In the genomic region with DNA sequence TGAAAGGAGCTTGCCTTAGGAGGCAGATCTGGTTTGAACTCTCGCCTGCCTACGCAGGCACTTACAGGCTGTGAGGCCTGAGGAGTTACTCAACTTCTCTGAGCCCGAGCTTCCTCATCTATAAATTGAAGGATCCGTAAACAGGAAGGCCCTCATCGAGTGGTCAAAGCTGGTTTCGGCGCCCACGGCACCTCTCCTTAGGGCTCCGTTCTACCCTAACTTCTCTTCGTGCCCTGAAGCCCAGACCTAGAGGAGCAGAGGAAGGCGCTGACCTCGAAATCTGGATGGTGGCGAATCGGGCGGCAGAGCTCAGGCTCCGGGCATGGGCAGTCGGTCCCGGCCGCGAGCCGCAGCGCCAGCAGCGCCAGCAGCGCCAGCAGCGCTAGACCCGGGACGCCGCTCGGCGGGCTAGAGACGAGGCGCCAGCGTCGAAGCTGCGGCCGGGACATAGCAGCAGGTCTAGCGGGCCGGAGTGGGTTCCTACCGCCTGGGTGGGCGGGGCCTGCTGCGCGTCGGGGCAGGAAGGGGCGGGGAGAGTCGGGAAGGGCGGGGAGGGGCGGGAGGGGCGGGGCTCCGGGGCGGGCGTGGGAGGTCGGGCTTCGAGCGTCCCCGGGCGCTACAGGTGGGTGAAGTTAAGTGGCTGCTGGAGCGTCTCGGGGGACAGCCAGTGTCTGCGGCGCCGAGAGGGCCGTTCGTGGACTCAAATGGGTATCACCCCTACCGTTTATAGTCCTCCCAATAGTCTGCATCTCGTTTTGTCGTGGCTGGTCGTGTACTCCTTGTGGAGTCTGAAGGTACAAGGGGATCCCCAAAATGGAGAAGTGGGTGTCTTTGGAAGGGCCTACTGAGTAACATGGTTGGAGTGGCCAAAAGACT, we compare ENCODE assay signal across 8 cellular contexts. TPM values are rescaled to one million over a fixed set of nuclear protein-coding genes. Genes with fewer than 3 reads are reported as not detected.
DNase-seq lines count a peak whose midpoint lies in the region; ATAC-seq and TF ChIP-seq lines count a peak whose summit lies in the region.

A gene with protein sequence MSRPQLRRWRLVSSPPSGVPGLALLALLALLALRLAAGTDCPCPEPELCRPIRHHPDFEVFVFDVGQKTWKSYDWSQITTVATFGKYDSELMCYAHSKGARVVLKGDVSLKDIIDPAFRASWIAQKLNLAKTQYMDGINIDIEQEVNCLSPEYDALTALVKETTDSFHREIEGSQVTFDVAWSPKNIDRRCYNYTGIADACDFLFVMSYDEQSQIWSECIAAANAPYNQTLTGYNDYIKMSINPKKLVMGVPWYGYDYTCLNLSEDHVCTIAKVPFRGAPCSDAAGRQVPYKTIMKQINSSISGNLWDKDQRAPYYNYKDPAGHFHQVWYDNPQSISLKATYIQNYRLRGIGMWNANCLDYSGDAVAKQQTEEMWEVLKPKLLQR (minus strand): TSS at position 474 of the 876 bp plus-strand sequence. CDS start 25 bp downstream, at position 449.

- H3K27me3 ChIP-seq in GM06990 (replicated peaks; ENCODE audit: control insufficient read depth, insufficient read depth, low read length) (no peaks in the 10 kb centered on the region), SK-N-SH (ENCODE audit: insufficient read depth) (no peaks in the 10 kb centered on the region)

- H3K79me2 ChIP-seq in SK-N-SH (ENCODE audit: insufficient read depth), result peaks cover 36% of the 10 kb centered on the region

- WGBS in SK-N-SH (ENCODE audit: low lambda C conversion rate), result 2% methylated on average over 16 of the region's 67 CpGs

- no peaks in the 10 kb centered on the region for H3K9me3 ChIP-seq in SK-N-SH

- no peak for TF ChIP-seq RAD21 in SK-N-SH (IDR thresholded peaks at IDR 0.05; ENCODE audit: low read length)

- H3K36me3 Mint-ChIP-seq in activated naive CD4-positive, alpha-beta T cell treated with anti-CD3 and anti-CD28 coated beads, Interleukin-2, amount 50 U/mL, for 72 hours, result peaks cover 30 to 45% of the 10 kb centered on the region in 2 donors

- H3K36me3 ChIP-seq in GM06990 (ENCODE audit: control insufficient read depth, insufficient read depth, low read length), result no peaks in the 10 kb centered on the region; the same call in 1 of the 2 replicates
- peaks cover 13 to 14% of the 10 kb centered on the region in 2 experiments for H3K36me3 ChIP-seq in SK-N-SH (replicated peaks in 1 of 2; ENCODE audit: control insufficient read depth in 1 of 2, insufficient read depth in 2 of 2, low read length in 1 of 2)

- no peak for TF ChIP-seq EP300 in SK-N-SH (IDR thresholded peaks at IDR 0.05; ENCODE audit: borderline replicate concordance in 1 of 2, low read depth in 1 of 2, low read length in 1 of 2)

- peak within 1 kb of the TSS; percentile 84 for H3K4me3 ChIP-seq in GM06990 (replicated peaks; ENCODE audit: low read depth, low read length)
- peak within 1 kb of the TSS; percentile 54 for H3K4me3 ChIP-seq in HFF-Myc (replicated peaks; ENCODE audit: low read depth, low read length)
- H3K4me3 ChIP-seq in SK-N-SH (ENCODE audit: low read depth in 2 of 2, low read length in 1 of 2), result peak within 1 kb of the TSS; percentile 78 to 79

- H3K9ac ChIP-seq in SK-N-SH, result peak within 1 kb of the TSS; percentile 96

- no peaks in the 10 kb centered on the region for H3K9me2 ChIP-seq in SK-N-SH

- H2AFZ ChIP-seq in SK-N-SH (ENCODE audit: low read depth), result peak within 1 kb of the TSS; percentile 95

- TF ChIP-seq CTCF in GM06990 (IDR thresholded peaks at IDR 0.05; ENCODE audit: insufficient read depth, low read length, poor library complexity, severe bottlenecking) (no peak), HFF-Myc (IDR thresholded peaks at IDR 0.05; ENCODE audit: low read depth, low read length, missing control alignments) (no peak), SK-N-SH (IDR thresholded peaks at IDR 0.05) (no peak)

- CTCF ChIA-PET in SK-N-SH (lab: Yijun Ruan, JAX), result interaction anchor here (1.1 to 1.8 kb wide), 3 partner anchors 45 to 180 kb away, joined by 3 to 12 read pairs (median 5); no protein-coding TSS in a partner anchor

- H3K27ac ChIP-seq in SK-N-SH (ENCODE audit: low read depth in 2 of 2, low read length in 1 of 2) (peak within 1 kb of the TSS; percentile 93), temporal lobe (ENCODE audit: low read depth, low read length) (peak within 1 kb of the TSS; percentile 79)

- peaks cover 6 to 14% of the 10 kb centered on the region in 2 experiments; a peak in 3 of 4 replicates for H3K4me1 ChIP-seq in SK-N-SH (ENCODE audit: control insufficient read depth in 1 of 2, insufficient read depth in 2 of 2, low read depth in 1 of 2, low read length in 1 of 2)

- peak; percentile 85 to 87 for ATAC-seq in activated naive CD4-positive, alpha-beta T cell treated with anti-CD3 and anti-CD28 coated beads, Interleukin-2, amount 50 U/mL, for 72 hours

- no peaks in the 10 kb centered on the region for H4K20me1 ChIP-seq in SK-N-SH (ENCODE audit: insufficient read depth)

- peaks cover 0 to 11% of the 10 kb centered on the region in 2 donors for H3K9me3 Mint-ChIP-seq in activated naive CD4-positive, alpha-beta T cell treated with anti-CD3 and anti-CD28 coated beads, Interleukin-2, amount 50 U/mL, for 72 hours

- peak within 1 kb of the TSS; percentile 79 for H3K4me2 ChIP-seq in SK-N-SH

- POLR2A ChIA-PET in SK-N-SH (lab: Yijun Ruan, JAX), result interaction anchor here (0.7 to 1.9 kb wide), 7 partner anchors 8 to 497 kb away, joined by 3 to 12 read pairs (median 4); partner anchors contain the start of genes GNG5 and SPATA1

- DNase-seq in GM06990 (ENCODE audit: extremely low read depth, insufficient read length), result peak; percentile 89
- DNase-seq in HFF-Myc (ENCODE audit: extremely low read depth, low read depth), result peak; percentile 31
- peak; percentile 96 for DNase-seq in MV-4-11 (lab: John Stamatoyannopoulos, UW)
- peak; percentile 99 for DNase-seq in SK-N-SH
- DNase-seq in activated naive CD4-positive, alpha-beta T cell treated with anti-CD3 and anti-CD28 coated beads, Interleukin-2, amount 50 U/mL, for 72 hours (ENCODE audit: low spot score in 2 of 2), result peak; percentile 82 to 84
- DNase-seq in glomerular endothelial cell (ENCODE audit: extremely low read depth, low read depth, low spot score), result peak; percentile 27
- DNase-seq in occipital lobe (lab: John Stamatoyannopoulos, UW), result peak; percentile 83

- H3K27ac Mint-ChIP-seq in activated naive CD4-positive, alpha-beta T cell treated with anti-CD3 and anti-CD28 coated beads, Interleukin-2, amount 50 U/mL, for 72 hours, result peak within 1 kb of the TSS; percentile 100

- no peaks in the 10 kb centered on the region for H3F3A ChIP-seq in SK-N-SH (replicated peaks; ENCODE audit: insufficient read depth)

TF ChIP-seq in SK-N-SH, 30 proteins besides CTCF, POLR2A, EP300 and RAD21:
- TF ChIP-seq TAF1 (IDR thresholded peaks at IDR 0.05; ENCODE audit: borderline replicate concordance, low read depth, low read length) (peak; percentile 80; the same call in 1 of the 2 replicates), NRF1 (IDR thresholded peaks at IDR 0.05; ENCODE audit: low read depth, low read length) (0 out of 2 replicates have a peak, but pooled peaks have one; percentile 22), POLR2AphosphoS5 (IDR thresholded peaks at IDR 0.05; ENCODE audit: low read depth, low read length) (peak; percentile 85), JUND (IDR thresholded peaks at IDR 0.05) (no peak), MEF2A (IDR thresholded peaks at IDR 0.05; ENCODE audit: borderline replicate concordance, low read depth) (no peak), RFX5 (IDR thresholded peaks at IDR 0.05; ENCODE audit: low read length) (no peak), MAX (IDR thresholded peaks at IDR 0.05; ENCODE audit: low read depth) (peak; percentile 75; the same call in 1 of the 2 replicates)

RNA-seq across cellular contexts. Expression of the gene that starts here (rescaled TPM):
- polyA plus RNA-seq in SK-N-SH (2012; rRNA removed), result 16.6 and 23.4 TPM in 2 replicates
- 27.4 and 33.5 TPM in 2 replicates for polyA plus RNA-seq in SK-N-SH (2012; cell fraction: cytosol; rRNA removed)
- polyA plus RNA-seq in SK-N-SH (2012; cell fraction: nucleus; rRNA removed), result 7.6 and 13.5 TPM in 2 replicates
- total RNA-seq in activated naive CD4-positive, alpha-beta T cell treated with anti-CD3 and anti-CD28 coated beads, Interleukin-2, amount 50 U/mL, for 72 hours, result 10 to 100 TPM; 14.6 to 22.8 TPM
- total RNA-seq in glomerular endothelial cell (9.0 and 11.5 TPM in 2 replicates), occipital lobe (3.3 TPM), temporal lobe (2.5 TPM)

Comparison
In these comparisons a context has a peak if more than half of its experiments do, and no peak if none do; other contexts are left out.
1. Peak in every context shown above with its lines: DNase-seq, ATAC-seq, H3K4me3 ChIP-seq and H3K27ac ChIP-seq.
2. DNase-seq: peak in every context shown above with its lines; median percentile 99 in SK-N-SH; 96 in MV-4-11; 89 in GM06990; 83 in activated naive CD4-positive, alpha-beta T cell treated with anti-CD3 and anti-CD28 coated beads, Interleukin-2, amount 50 U/mL, for 72 hours; 83 in occipital lobe; 31 in HFF-Myc; 27 in glomerular endothelial cell.